ENCODE assay signal across 7 cellular contexts in genomic region chr17:7688808-7689316, GRCh38. TPM values are rescaled to one million over a fixed set of nuclear protein-coding genes. Genes with fewer than 3 reads are reported as not detected.
DNase-seq lines count a peak whose midpoint lies in the region; ATAC-seq and TF ChIP-seq lines count a peak whose summit lies in the region.

No MANE protein-coding gene starts in this region.

- ATAC-seq in activated CD8-positive, alpha-beta T cell treated with anti-CD3 and anti-CD28 coated beads, Interleukin-2, amount 10 ng/mL, durations not matched to agents 7 days and 5 days = no peak
- no peak for ATAC-seq in stimulated activated memory B cell treated with anti-CD40 and anti-IgM and Interleukin-4, amounts not matched to agents 10 μg/mL and 1 μg/mL and 100 μg/mL, for 72 hours
- no peak for ATAC-seq in GM21423 (IDR thresholded peaks at IDR 0.05; ENCODE audit: unreplicated experiment)

- H3K36me3 ChIP-seq in iPS-18a (ENCODE audit: control insufficient read depth, low read depth, low read length) = peaks cover 2% of the 10 kb centered on the region

- peak overlapping the region; percentile 58 for H3K4me3 ChIP-seq in HL-60 (replicated peaks; ENCODE audit: insufficient read depth, low read length)
- peak overlapping the region; percentile 86 for H3K4me3 ChIP-seq in iPS-18a (ENCODE audit: low read length)

- H3K27ac Mint-ChIP-seq in activated CD8-positive, alpha-beta T cell treated with anti-CD3 and anti-CD28 coated beads, Interleukin-2, amount 10 ng/mL, durations not matched to agents 7 days and 5 days = peak overlapping the region; percentile 100
- H3K27ac Mint-ChIP-seq in stimulated activated memory B cell treated with anti-CD40 and anti-IgM and Interleukin-4, amounts not matched to agents 10 μg/mL and 1 μg/mL and 100 μg/mL, for 72 hours = peak overlapping the region; percentile 100

- H3K4me3 Mint-ChIP-seq in activated CD8-positive, alpha-beta T cell treated with anti-CD3 and anti-CD28 coated beads, Interleukin-2, amount 10 ng/mL, durations not matched to agents 7 days and 5 days = peak overlapping the region; percentile 98
- H3K4me3 Mint-ChIP-seq in stimulated activated memory B cell treated with anti-CD40 and anti-IgM and Interleukin-4, amounts not matched to agents 10 μg/mL and 1 μg/mL and 100 μg/mL, for 72 hours = peak overlapping the region; percentile 96

- H3K9me3 Mint-ChIP-seq in activated CD8-positive, alpha-beta T cell treated with anti-CD3 and anti-CD28 coated beads, Interleukin-2, amount 10 ng/mL, durations not matched to agents 7 days and 5 days (ENCODE audit: insufficient read depth) = no peaks in the 10 kb centered on the region
- no peaks in the 10 kb centered on the region for H3K9me3 Mint-ChIP-seq in stimulated activated memory B cell treated with anti-CD40 and anti-IgM and Interleukin-4, amounts not matched to agents 10 μg/mL and 1 μg/mL and 100 μg/mL, for 72 hours

- TF ChIP-seq CTCF in HL-60 (IDR thresholded peaks at IDR 0.05; ENCODE audit: insufficient read depth, low read length) = no peak

- H3K27ac ChIP-seq in HL-60 (replicated peaks) (no peak overlapping the region), iPS-18a (ENCODE audit: low read length) (peak overlapping the region; percentile 44)

- peaks cover 35% of the 10 kb centered on the region for H3K36me3 Mint-ChIP-seq in activated CD8-positive, alpha-beta T cell treated with anti-CD3 and anti-CD28 coated beads, Interleukin-2, amount 10 ng/mL, durations not matched to agents 7 days and 5 days (ENCODE audit: low read depth)
- H3K36me3 Mint-ChIP-seq in stimulated activated memory B cell treated with anti-CD40 and anti-IgM and Interleukin-4, amounts not matched to agents 10 μg/mL and 1 μg/mL and 100 μg/mL, for 72 hours = peaks cover 42% of the 10 kb centered on the region

- peaks cover 14% of the 10 kb centered on the region for H3K4me1 ChIP-seq in iPS-18a (ENCODE audit: control insufficient read depth, low read depth, low read length)

- H3K27me3 Mint-ChIP-seq in activated CD8-positive, alpha-beta T cell treated with anti-CD3 and anti-CD28 coated beads, Interleukin-2, amount 10 ng/mL, durations not matched to agents 7 days and 5 days (ENCODE audit: low read depth) = no peaks in the 10 kb centered on the region
- H3K27me3 Mint-ChIP-seq in stimulated activated memory B cell treated with anti-CD40 and anti-IgM and Interleukin-4, amounts not matched to agents 10 μg/mL and 1 μg/mL and 100 μg/mL, for 72 hours = no peaks in the 10 kb centered on the region

- no peaks in the 10 kb centered on the region for H3K9me3 ChIP-seq in iPS-18a (ENCODE audit: control insufficient read depth, low read depth, low read length)

- POLR2A ChIA-PET in activated CD8-positive, alpha-beta T cell treated with anti-CD3 and anti-CD28 coated beads, Interleukin-2, amount 10 ng/mL, durations not matched to agents 7 days and 5 days (lab: Charles Lee) = interaction anchor here (0.6 to 5.3 kb wide), 7 partner anchors 16 to 253 kb away, joined by 3 to 101 read pairs (median 37); partner anchors contain the start of genes EFNB3, MPDU1, SAT2 and SHBG

- CTCF ChIA-PET in activated CD8-positive, alpha-beta T cell treated with anti-CD3 and anti-CD28 coated beads, Interleukin-2, amount 10 ng/mL, durations not matched to agents 7 days and 5 days (lab: Charles Lee) = interaction anchor here (0.9 to 7.2 kb wide), 24 partner anchors 16 to 643 kb away, joined by 3 to 129 read pairs (median 12); partner anchors contain the start of genes CD68, DNAH2, EFNB3 and FXR2

- DNase-seq in HL-60 (ENCODE audit: low read depth in 1 of 2, low spot score in 1 of 2) = no peak
- DNase-seq in activated CD8-positive, alpha-beta T cell treated with anti-CD3 and anti-CD28 coated beads, Interleukin-2, amount 10 ng/mL, durations not matched to agents 7 days and 5 days = no peak
- no peak for DNase-seq in CD1c-positive myeloid dendritic cell (ENCODE audit: extremely low spot score)
- DNase-seq in SW 1271 (lab: John Stamatoyannopoulos, UW) = no peak

- H3K4me1 Mint-ChIP-seq in activated CD8-positive, alpha-beta T cell treated with anti-CD3 and anti-CD28 coated beads, Interleukin-2, amount 10 ng/mL, durations not matched to agents 7 days and 5 days (ENCODE audit: low read depth) = peaks cover 40% of the 10 kb centered on the region
- H3K4me1 Mint-ChIP-seq in stimulated activated memory B cell treated with anti-CD40 and anti-IgM and Interleukin-4, amounts not matched to agents 10 μg/mL and 1 μg/mL and 100 μg/mL, for 72 hours = peaks cover 51% of the 10 kb centered on the region

- no peaks in the 10 kb centered on the region for H3K27me3 ChIP-seq in HL-60 (ENCODE audit: insufficient read depth, poor library complexity, severe bottlenecking)
- H3K27me3 ChIP-seq in iPS-18a (ENCODE audit: control insufficient read depth, insufficient read depth, low read length) = no peaks in the 10 kb centered on the region

- H3K9ac ChIP-seq in iPS-18a (ENCODE audit: low read length) = peak overlapping the region; percentile 81

RNA-seq across cellular contexts. Expression of gene WRAP53, which starts 0.6 kb away (rescaled TPM):
- 10 to 100 TPM; 27.1 to 29.3 TPM for total RNA-seq in activated CD8-positive, alpha-beta T cell treated with anti-CD3 and anti-CD28 coated beads, Interleukin-2, amount 10 ng/mL, durations not matched to agents 7 days and 5 days

RNA-seq across cellular contexts. Expression of gene TP53, which starts 1.6 kb away (rescaled TPM):
- total RNA-seq in activated CD8-positive, alpha-beta T cell treated with anti-CD3 and anti-CD28 coated beads, Interleukin-2, amount 10 ng/mL, durations not matched to agents 7 days and 5 days = 100 to 1,000 TPM; 131 to 136 TPM

RNA-seq across cellular contexts. Expression of gene EFNB3, which starts 16.1 kb away (rescaled TPM):
- not detected for total RNA-seq in activated CD8-positive, alpha-beta T cell treated with anti-CD3 and anti-CD28 coated beads, Interleukin-2, amount 10 ng/mL, durations not matched to agents 7 days and 5 days

RNA-seq across cellular contexts. Expression of gene DNAH2, which starts 28.7 kb away (rescaled TPM):
- not detected for total RNA-seq in activated CD8-positive, alpha-beta T cell treated with anti-CD3 and anti-CD28 coated beads, Interleukin-2, amount 10 ng/mL, durations not matched to agents 7 days and 5 days

RNA-seq across cellular contexts. Expression of gene ATP1B2, which starts 38.1 kb away (rescaled TPM):
- total RNA-seq in activated CD8-positive, alpha-beta T cell treated with anti-CD3 and anti-CD28 coated beads, Interleukin-2, amount 10 ng/mL, durations not matched to agents 7 days and 5 days = not detected
